Comparison of ENCODE assay signal across 11 cellular contexts in the genomic region with DNA sequence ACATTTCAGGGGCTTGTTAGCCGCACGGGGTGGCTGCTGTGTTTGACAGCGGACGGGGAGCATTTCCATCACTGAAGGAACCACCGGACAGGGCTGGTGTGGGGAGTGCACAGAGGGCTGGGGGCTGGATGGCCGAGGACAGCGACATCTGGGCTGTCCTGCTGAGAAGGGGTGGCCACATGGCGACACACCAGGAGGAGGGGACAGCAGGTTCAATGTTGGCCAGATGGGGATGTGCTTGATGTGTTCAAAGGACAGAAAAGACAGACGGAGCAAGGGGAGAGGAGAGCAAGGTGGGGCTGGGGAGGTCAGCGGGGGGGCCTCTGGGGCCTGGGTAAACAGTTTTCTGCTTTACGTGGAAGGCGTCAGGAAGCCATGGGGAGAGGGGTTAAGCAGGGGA. TPM values are rescaled to one million over a fixed set of nuclear protein-coding genes. Genes with fewer than 3 reads are reported as not detected.
DNase-seq lines count a peak whose midpoint lies in the region; TF ChIP-seq lines count a peak whose summit lies in the region.
"Not testable (repeated sequence)": the region's sequence is repeated elsewhere in the genome, so short reads cannot be mapped to it uniquely, and the experiment has no call there.
"Had no signal": no experiment of that assay in that cellular context is flagged by ENCODE, and none has a peak within 500 bp of the region (broad histone marks: within the 10 kb centered on the region; RNA-seq: fewer than 3 reads in every experiment).

No MANE protein-coding gene starts in this region.

- H3K4me3 ChIP-seq in neural progenitor cell, result not testable (repeated sequence)

- H3K4me3 Mint-ChIP-seq in neural progenitor cell; osteocyte (ENCODE audit: unreplicated experiment): not testable (repeated sequence)

- not testable (repeated sequence) for H3K27me3 Mint-ChIP-seq in neural progenitor cell (ENCODE audit: insufficient read depth, low read depth); osteocyte (ENCODE audit: unreplicated experiment)

- not testable (repeated sequence) for H3K9me3 Mint-ChIP-seq in neural progenitor cell; osteocyte (ENCODE audit: unreplicated experiment)

- H2AFZ ChIP-seq in neural progenitor cell (replicated peaks), result not testable (repeated sequence)

- H3K9ac ChIP-seq in neural progenitor cell, result not testable (repeated sequence)

- H3K4me1 Mint-ChIP-seq in neural progenitor cell; osteocyte (ENCODE audit: unreplicated experiment): not testable (repeated sequence)

- H3K4me1 ChIP-seq in neural progenitor cell, result not testable (repeated sequence)

- not testable (repeated sequence) for H3F3A ChIP-seq in neural progenitor cell (ENCODE audit: low read depth)

- H3K27me3 ChIP-seq in neural progenitor cell, result not testable (repeated sequence)

- not testable (repeated sequence) for H4K20me1 ChIP-seq in neural progenitor cell (ENCODE audit: low read depth)

- TF ChIP-seq CTCF in neural progenitor cell (IDR thresholded peaks at IDR 0.05); osteocyte (IDR thresholded peaks at IDR 0.05): not testable (repeated sequence)

- not testable (repeated sequence) for H3K79me2 ChIP-seq in neural progenitor cell (ENCODE audit: low read depth)

- H3K36me3 ChIP-seq in neural progenitor cell, result not testable (repeated sequence)

- not testable (repeated sequence) for H3K9me3 ChIP-seq in neural progenitor cell (ENCODE audit: low read depth)

- H3K27ac Mint-ChIP-seq in neural progenitor cell, result peak overlapping the region; percentile 10
- not testable (repeated sequence) for H3K27ac Mint-ChIP-seq in osteocyte (ENCODE audit: unreplicated experiment)

- not testable (repeated sequence) for H3K27ac ChIP-seq in neural progenitor cell

- peak; percentile 42 for DNase-seq in NCI-H146 (lab: John Stamatoyannopoulos, UW)
- DNase-seq in NCI-H524 treated with DMSO at 0.1 percent for 48 hours (lab: John Stamatoyannopoulos, UW), result peak; percentile 89
- DNase-seq in NCI-H82 treated with DMSO at 0.1 percent for 48 hours (lab: John Stamatoyannopoulos, UW; ENCODE audit: unreplicated experiment), result peak; percentile 27
- peak; percentile 26 for DNase-seq in islet precursor cell
- DNase-seq in neural progenitor cell (ENCODE audit: low spot score), result not testable (repeated sequence)
- DNase-seq in osteocyte (ENCODE audit: extremely low spot score, unreplicated experiment), result peak; percentile 54

- H3K4me2 ChIP-seq in neural progenitor cell, result not testable (repeated sequence)

- H3K36me3 Mint-ChIP-seq in neural progenitor cell; osteocyte (ENCODE audit: unreplicated experiment): not testable (repeated sequence)

RNA-seq across cellular contexts. Expression of a gene that starts 12.8 kb away (rescaled TPM):
- total RNA-seq in neural progenitor cell (ENCODE audit: low replicate concordance) (not detected in 2 replicates), osteocyte (not detected in 2 replicates)
- total RNA-seq: A172; A673; Calu3; CD4-positive, alpha-beta memory T cell; HFFc6 had no signal
